ENCODE assay signal across 8 cellular contexts in the genomic region with DNA sequence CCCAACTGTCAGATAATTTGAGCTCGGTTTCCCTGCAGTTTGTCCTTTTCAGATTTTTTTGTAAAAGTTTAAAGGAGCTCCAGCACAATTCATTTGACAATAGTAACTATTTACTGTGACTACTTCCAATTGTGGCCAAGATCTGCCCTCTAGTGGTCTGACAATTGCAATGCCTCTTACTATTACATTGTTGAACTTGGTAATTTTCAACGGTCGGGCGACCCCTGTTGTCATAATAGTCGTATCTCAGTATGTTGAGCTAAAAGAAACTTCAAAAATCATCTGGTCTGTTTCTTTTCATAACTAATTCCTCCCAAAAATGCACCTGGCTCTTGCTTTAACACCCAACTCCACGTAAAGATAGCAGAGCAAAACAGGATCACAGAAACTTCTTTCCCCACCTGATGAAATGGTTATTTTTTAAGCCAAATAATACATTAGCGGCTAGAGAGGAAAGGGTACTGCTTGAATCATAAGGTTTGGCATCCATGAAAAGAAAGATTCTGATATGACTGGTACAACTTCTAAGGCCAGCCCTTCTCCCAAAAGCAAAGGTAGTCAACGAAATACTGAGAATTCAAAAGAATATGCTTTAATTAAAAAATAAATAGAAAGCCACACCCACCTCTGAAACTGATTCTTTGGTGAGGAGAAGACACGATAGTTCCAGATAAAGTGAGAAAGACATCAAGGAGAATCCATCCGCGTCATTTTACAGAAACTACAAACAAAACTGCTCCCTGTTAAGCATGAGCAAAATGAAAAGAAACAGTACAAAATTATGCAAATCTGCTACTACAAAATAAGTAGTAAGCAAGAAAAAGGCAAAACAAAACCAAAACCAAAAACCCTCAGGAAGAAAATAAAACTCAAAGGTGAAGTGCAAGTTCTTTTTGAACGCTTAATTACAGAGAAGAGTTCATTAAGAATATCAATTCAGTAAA.
DNase-seq lines count a peak whose midpoint lies in the region; ATAC-seq and TF ChIP-seq lines count a peak whose summit lies in the region.

No MANE protein-coding gene starts in this region.

- peaks cover 15% of the 10 kb centered on the region for H3K27me3 Mint-ChIP-seq in activated T-cell treated with anti-CD3 and anti-CD28 coated beads, Interleukin-2, amount 50 U/mL, for 24 hours

- CTCF ChIA-PET in Panc1 (lab: Charles Lee) = interaction anchor here (0.5 to 4.2 kb wide), 19 partner anchors 8 to 604 kb away, joined by 3 to 34 read pairs (median 3); no protein-coding TSS in a partner anchor

- no peak overlapping the region for H3K27ac Mint-ChIP-seq in activated T-cell treated with anti-CD3 and anti-CD28 coated beads, Interleukin-2, amount 50 U/mL, for 24 hours

- H3K9me3 Mint-ChIP-seq in activated T-cell treated with anti-CD3 and anti-CD28 coated beads, Interleukin-2, amount 50 U/mL, for 24 hours = no peaks in the 10 kb centered on the region

- intact Hi-C loops in Panc1 (cut with micrococcal nuclease; ENCODE audit: unreplicated experiment) = loop anchor here (1.0 to 10.0 kb wide), 4 partner anchors 287 to 834 kb away; no protein-coding TSS in a partner anchor

- H3K4me3 ChIP-seq in KMS-11 (IDR thresholded peaks at IDR 0.05; ENCODE audit: insufficient read depth, low read depth, low read length) = no peak overlapping the region
- H3K4me3 ChIP-seq in Panc1 (ENCODE audit: low read depth in 2 of 2, low read length in 2 of 2) = peak overlapping the region; percentile 9 to 39; a peak in 3 of 4 replicates
- peak overlapping the region in 3 of 4 experiments; percentile 1 to 38 (median 34) for H3K4me3 ChIP-seq in fibroblast of lung (replicated peaks in 1 of 4; ENCODE audit: control extremely low read depth in 1 of 4, insufficient read depth in 1 of 4, low read depth in 3 of 4, low read length in 4 of 4)
- no peak overlapping the region for H3K4me3 ChIP-seq in neutrophil (ENCODE audit: low read depth in 1 of 2, low read length in 1 of 2)

- POLR2A ChIA-PET in Panc1 (lab: Charles Lee) = no interaction called here

- peak overlapping the region; percentile 34 for H3K4me3 Mint-ChIP-seq in activated T-cell treated with anti-CD3 and anti-CD28 coated beads, Interleukin-2, amount 50 U/mL, for 24 hours

- in situ Hi-C loops in Panc1 (cut with HindIII; ENCODE audit: low pct_unique_long_range_greater_than_20kb, low sequenced_read_pairs) = no loop called here

- DNase-seq in EH (ENCODE audit: low read depth) (peak; percentile 87), Panc1 (ENCODE audit: low read depth, low spot score) (peak; percentile 77), fibroblast of lung (ENCODE audit: low read depth in 2 of 2) (peak; percentile 76 to 93), substantia nigra (lab: John Stamatoyannopoulos, UW) (peak in 37 of 49 donors; percentile 2 to 84 (median 44))
- DNase-seq in activated T-cell treated with anti-CD3 and anti-CD28 coated beads, Interleukin-2, amount 50 U/mL, for 24 hours = peak; percentile 51

- H3K36me3 ChIP-seq in KMS-11 (ENCODE audit: insufficient read depth) (no peaks in the 10 kb centered on the region), Panc1 (ENCODE audit: control insufficient read depth, insufficient read depth, low read length) (no peaks in the 10 kb centered on the region), fibroblast of lung (ENCODE audit: control insufficient read depth, insufficient read depth, low read length) (no peaks in the 10 kb centered on the region), neutrophil (no peaks in the 10 kb centered on the region)

- H3K9me3 ChIP-seq in Panc1 (ENCODE audit: control insufficient read depth, insufficient read depth, low read depth, low read length) (no peaks in the 10 kb centered on the region), fibroblast of lung (ENCODE audit: control insufficient read depth, insufficient read depth, low read depth, low read length) (no peaks in the 10 kb centered on the region), neutrophil (no peaks in the 10 kb centered on the region)

- peak overlapping the region; percentile 76 for H3K4me2 ChIP-seq in KMS-11
- peak overlapping the region; percentile 62 for H3K4me2 ChIP-seq in fibroblast of lung (ENCODE audit: extremely low read depth, insufficient read depth, low read length)

- peak; percentile 92 for ATAC-seq in GM21825 (IDR thresholded peaks at IDR 0.05; ENCODE audit: unreplicated experiment)
- ATAC-seq in Panc1 = peak; percentile 90

- peak overlapping the region; percentile 48 for H3K27ac ChIP-seq in KMS-11
- H3K27ac ChIP-seq in Panc1 (ENCODE audit: low read length) = no peak overlapping the region
- H3K27ac ChIP-seq in fibroblast of lung (ENCODE audit: insufficient read depth, low read length) = no peak overlapping the region
- no peak overlapping the region for H3K27ac ChIP-seq in neutrophil
- H3K27ac ChIP-seq in substantia nigra (ENCODE audit: low read depth, low read length, poor library complexity, severe bottlenecking) = no peak overlapping the region

- TF ChIP-seq CTCF in KMS-11 (conservative IDR thresholded peaks at IDR 0.05; ENCODE audit: low read depth, low read length) (peak; percentile 86), Panc1 (IDR thresholded peaks at IDR 0.05) (peak; percentile 92), fibroblast of lung (conservative IDR thresholded peaks at IDR 0.05 in 1 of 2, IDR thresholded peaks at IDR 0.05 in 1 of 2; ENCODE audit: low read depth in 1 of 2, low read length in 2 of 2) (peak; percentile 78 to 94), neutrophil (IDR thresholded peaks at IDR 0.05) (peak; percentile 60)

- H3K4me1 ChIP-seq in KMS-11 (ENCODE audit: low read depth, poor library complexity, severe bottlenecking) (peaks cover 11% of the 10 kb centered on the region), Panc1 (ENCODE audit: control insufficient read depth, insufficient read depth, low read length) (peaks cover 6% of the 10 kb centered on the region), fibroblast of lung (ENCODE audit: control insufficient read depth, extremely low read depth, insufficient read depth, low read length) (peaks cover 3% of the 10 kb centered on the region), neutrophil (ENCODE audit: control insufficient read depth in 1 of 2, insufficient read depth in 1 of 2, low read depth in 1 of 2, low read length in 1 of 2) (peaks cover 7% of the 10 kb centered on the region in 2 experiments)

- peaks cover 13% of the 10 kb centered on the region for H3K4me1 Mint-ChIP-seq in activated T-cell treated with anti-CD3 and anti-CD28 coated beads, Interleukin-2, amount 50 U/mL, for 24 hours (ENCODE audit: low read depth)

- no TSS peak for BruUV-seq in Panc1 (replicated peaks; lab: Mats Ljungman, UMichigan)

- no peaks in the 10 kb centered on the region for H3K36me3 Mint-ChIP-seq in activated T-cell treated with anti-CD3 and anti-CD28 coated beads, Interleukin-2, amount 50 U/mL, for 24 hours (ENCODE audit: low read depth)

- peak overlapping the region; percentile 74 for H2AFZ ChIP-seq in KMS-11 (ENCODE audit: low read depth)
- H2AFZ ChIP-seq in fibroblast of lung (ENCODE audit: low read length) = peak overlapping the region; percentile 50

- H3K27me3 ChIP-seq in KMS-11 (ENCODE audit: insufficient read depth, low read depth) (no peaks in the 10 kb centered on the region), Panc1 (ENCODE audit: control insufficient read depth, insufficient read depth, low read length) (peaks cover 10% of the 10 kb centered on the region; the same call in 1 of the 2 replicates), fibroblast of lung (ENCODE audit: control insufficient read depth, insufficient read depth, low read length) (no peaks in the 10 kb centered on the region), neutrophil (no peaks in the 10 kb centered on the region)

- no peaks in the 10 kb centered on the region for H4K20me1 ChIP-seq in KMS-11 (ENCODE audit: insufficient read depth)
- H4K20me1 ChIP-seq in fibroblast of lung (ENCODE audit: control insufficient read depth, extremely low read depth, insufficient read depth, low read length) = no peaks in the 10 kb centered on the region

- peak overlapping the region; percentile 36; the same call in 1 of the 2 replicates for H3K9ac ChIP-seq in KMS-11
- no peak overlapping the region for H3K9ac ChIP-seq in fibroblast of lung (ENCODE audit: insufficient read depth, low read length)

- H3K79me2 ChIP-seq in KMS-11 (ENCODE audit: insufficient read depth, low read depth) (no peaks in the 10 kb centered on the region), fibroblast of lung (ENCODE audit: control insufficient read depth, insufficient read depth, low read length) (no peaks in the 10 kb centered on the region)

Comparison
In these comparisons a context has a peak if more than half of its experiments do, and no peak if none do; other contexts are left out.
1. H3K4me3 ChIP-seq: peak in Panc1 (2 of 2) and fibroblast of lung (3 of 4); none in KMS-11 (single experiment) and neutrophil (0 of 2).
2. Peak in every context shown above with its lines, with median percentiles within 50 percentile points of each other: DNase-seq and CTCF ChIP-seq.